Comparison of ENCODE assay signal across 9 cellular contexts in genomic region chr16:85057212-85057889, GRCh38. TPM values are rescaled to one million over a fixed set of nuclear protein-coding genes. Genes with fewer than 3 reads are reported as not detected.
A peak's percentile ranks its signal among the peaks of the same experiment; 100 is the strongest.
DNase-seq lines count a peak whose midpoint lies in the region; ATAC-seq and TF ChIP-seq lines count a peak whose summit lies in the region.
"Had no signal": no experiment of that assay in that cellular context is flagged by ENCODE, and none has a peak within 500 bp of the region (broad histone marks: within the 10 kb centered on the region; RNA-seq: fewer than 3 reads in every experiment).

No MANE protein-coding gene starts in this region.

- H3K9me2 ChIP-seq in hepatocyte (replicated peaks; ENCODE audit: insufficient read depth), result no peaks in the 10 kb centered on the region

- no peak overlapping the region for H3K4me3 Mint-ChIP-seq in activated T-helper 2 cell treated with anti-CD3 and anti-CD28 coated beads, Interferon-gamma antibody, Interleukin-2, Interleukin-4, amounts not matched to agents 10 μg/mL and 5 μg/mL and 100 μg/mL, durations not matched to agents 14 hours and 24 hours and 36 hours (ENCODE audit: low read depth)

- H3K4me2 ChIP-seq in hepatocyte, result no peak overlapping the region

- no peaks in the 10 kb centered on the region for H4K20me1 ChIP-seq in hepatocyte (ENCODE audit: insufficient read depth, poor library complexity, severe bottlenecking)

- no peaks in the 10 kb centered on the region for H3K27me3 ChIP-seq in hepatocyte

- no peaks in the 10 kb centered on the region for H3K9me3 ChIP-seq in hepatocyte (ENCODE audit: low read depth)

- no peak overlapping the region for H3K27ac ChIP-seq in hepatocyte

- 75% methylated on average over 9 of the region's 9 CpGs for WGBS in hepatocyte (ENCODE audit: low lambda C conversion rate, missing lambda C conversion rate)

- DNase-seq in AG09309 (ENCODE audit: low read depth) (no peak), GM12865 (ENCODE audit: low read depth) (peak; percentile 36), SW480 (ENCODE audit: low spot score) (peak; percentile 23), hepatocyte (ENCODE audit: low spot score) (peak; percentile 40), GM03348 (ENCODE audit: low spot score) (no peak)
- DNase-seq in activated T-helper 2 cell treated with anti-CD3 and anti-CD28 coated beads, Interferon-gamma antibody, Interleukin-2, Interleukin-4, amounts not matched to agents 10 μg/mL and 5 μg/mL and 100 μg/mL, durations not matched to agents 14 hours and 24 hours and 36 hours (ENCODE audit: low spot score), result no peak
- DNase-seq: occipital lobe had no signal

- H3K9me3 Mint-ChIP-seq in activated T-helper 2 cell treated with anti-CD3 and anti-CD28 coated beads, Interferon-gamma antibody, Interleukin-2, Interleukin-4, amounts not matched to agents 10 μg/mL and 5 μg/mL and 100 μg/mL, durations not matched to agents 14 hours and 24 hours and 36 hours, result no peaks in the 10 kb centered on the region

- peaks cover 16% of the 10 kb centered on the region for H3K4me1 ChIP-seq in hepatocyte (ENCODE audit: insufficient read depth)

- peaks cover 14% of the 10 kb centered on the region for H3K79me2 ChIP-seq in hepatocyte

- H3K27ac Mint-ChIP-seq in activated T-helper 2 cell treated with anti-CD3 and anti-CD28 coated beads, Interferon-gamma antibody, Interleukin-2, Interleukin-4, amounts not matched to agents 10 μg/mL and 5 μg/mL and 100 μg/mL, durations not matched to agents 14 hours and 24 hours and 36 hours, result no peak overlapping the region

- no peak for ATAC-seq in HG03095 (IDR thresholded peaks at IDR 0.05; ENCODE audit: unreplicated experiment)
- ATAC-seq in HG02571 (IDR thresholded peaks at IDR 0.05; ENCODE audit: unreplicated experiment), result no peak

- TF ChIP-seq CTCF in AG09309 (IDR thresholded peaks at IDR 0.05; ENCODE audit: control insufficient read depth, insufficient read depth, low read depth, low read length, missing control alignments) (peak; percentile 5), GM12865 (IDR thresholded peaks at IDR 0.05; ENCODE audit: insufficient read depth, low read depth, low read length, missing control alignments) (peak; percentile 28), hepatocyte (IDR thresholded peaks at IDR 0.05; ENCODE audit: poor library complexity) (peak; percentile 36)

- H3K36me3 ChIP-seq in hepatocyte (replicated peaks; ENCODE audit: insufficient read depth, low read depth), result no peaks in the 10 kb centered on the region

- H3K36me3 Mint-ChIP-seq in activated T-helper 2 cell treated with anti-CD3 and anti-CD28 coated beads, Interferon-gamma antibody, Interleukin-2, Interleukin-4, amounts not matched to agents 10 μg/mL and 5 μg/mL and 100 μg/mL, durations not matched to agents 14 hours and 24 hours and 36 hours (ENCODE audit: low read depth), result peaks cover 28% of the 10 kb centered on the region

- H3K4me3 ChIP-seq in AG09309 (ENCODE audit: control insufficient read depth, low read depth, low read length) (no peak overlapping the region), GM12865 (ENCODE audit: low read depth, low read length) (no peak overlapping the region), hepatocyte (no peak overlapping the region)

- peaks cover 38% of the 10 kb centered on the region for H3K4me1 Mint-ChIP-seq in activated T-helper 2 cell treated with anti-CD3 and anti-CD28 coated beads, Interferon-gamma antibody, Interleukin-2, Interleukin-4, amounts not matched to agents 10 μg/mL and 5 μg/mL and 100 μg/mL, durations not matched to agents 14 hours and 24 hours and 36 hours (ENCODE audit: low read depth)

- H3K27me3 Mint-ChIP-seq in activated T-helper 2 cell treated with anti-CD3 and anti-CD28 coated beads, Interferon-gamma antibody, Interleukin-2, Interleukin-4, amounts not matched to agents 10 μg/mL and 5 μg/mL and 100 μg/mL, durations not matched to agents 14 hours and 24 hours and 36 hours (ENCODE audit: low read depth), result peaks cover 10% of the 10 kb centered on the region

- no peak overlapping the region for H2AFZ ChIP-seq in hepatocyte

- intact Hi-C loops in activated T-helper 2 cell treated with anti-CD3 and anti-CD28 coated beads, Interferon-gamma antibody, Interleukin-2, Interleukin-4, amounts not matched to agents 10 μg/mL and 5 μg/mL and 100 μg/mL, durations not matched to agents 14 hours and 24 hours and 36 hours (cut with micrococcal nuclease), result no loop called here

RNA-seq across cellular contexts. Expression of gene KIAA0513, which starts 29.8 kb away (rescaled TPM):
- total RNA-seq in hepatocyte, result 6.9 and 14.9 TPM in 2 replicates
- polyA plus RNA-seq in hepatocyte, result 8.1 and 10.1 TPM in 2 replicates
- 12.8 and 13.6 TPM in 2 replicates for total RNA-seq in activated T-helper 2 cell treated with anti-CD3 and anti-CD28 coated beads, Interferon-gamma antibody, Interleukin-2, Interleukin-4, amounts not matched to agents 10 μg/mL and 5 μg/mL and 100 μg/mL, durations not matched to agents 14 hours and 24 hours and 36 hours

RNA-seq across cellular contexts. Expression of gene ZDHHC7, which starts 46.0 kb away (rescaled TPM):
- 59.2 and 65.2 TPM in 2 replicates for total RNA-seq in hepatocyte
- 50.0 and 51.4 TPM in 2 replicates for polyA plus RNA-seq in hepatocyte
- total RNA-seq in activated T-helper 2 cell treated with anti-CD3 and anti-CD28 coated beads, Interferon-gamma antibody, Interleukin-2, Interleukin-4, amounts not matched to agents 10 μg/mL and 5 μg/mL and 100 μg/mL, durations not matched to agents 14 hours and 24 hours and 36 hours, result 29.1 and 30.0 TPM in 2 replicates

RNA-seq across cellular contexts. Expression of gene CIBAR2, which starts 54.9 kb away (rescaled TPM):
- 0.13 TPM in 1 of 2 replicates, not detected in the other for total RNA-seq in hepatocyte
- polyA plus RNA-seq in hepatocyte, result not detected in 2 replicates
- total RNA-seq in activated T-helper 2 cell treated with anti-CD3 and anti-CD28 coated beads, Interferon-gamma antibody, Interleukin-2, Interleukin-4, amounts not matched to agents 10 μg/mL and 5 μg/mL and 100 μg/mL, durations not matched to agents 14 hours and 24 hours and 36 hours, result not detected in 2 replicates
- total RNA-seq: occipital lobe had no signal

Comparison
In these comparisons a context has a peak if more than half of its experiments do, and no peak if none do; other contexts are left out.
1. DNase-seq: peak in GM12865 (single experiment), SW480 (single experiment) and hepatocyte (single experiment); none in AG09309 (single experiment), activated T-helper 2 cell treated with anti-CD3 and anti-CD28 coated beads, Interferon-gamma antibody, Interleukin-2, Interleukin-4, amounts not matched to agents 10 μg/mL and 5 μg/mL and 100 μg/mL, durations not matched to agents 14 hours and 24 hours and 36 hours (single experiment) and GM03348 (single experiment).
2. Peak in every context shown above with its lines, with median percentiles within 50 percentile points of each other: CTCF ChIP-seq.